Comparison of ENCODE assay signal across 23 cellular contexts in genomic region chr1:162916407-162916806, GRCh38. TPM values are rescaled to one million over a fixed set of nuclear protein-coding genes. Genes with fewer than 3 reads are reported as not detected.
A peak's percentile ranks its signal among the peaks of the same experiment; 100 is the strongest.
DNase-seq lines count a peak whose midpoint lies in the region; ATAC-seq and TF ChIP-seq lines count a peak whose summit lies in the region.
"Had no signal": no experiment of that assay in that cellular context is flagged by ENCODE, and none has a peak within 500 bp of the region (broad histone marks: within the 10 kb centered on the region; RNA-seq: fewer than 3 reads in every experiment).

No MANE protein-coding gene starts in this region.

- H3K14ac ChIP-seq in mesenchymal stem cell (ENCODE audit: low read length in 2 of 2), result no peak overlapping the region

- no peak overlapping the region for H2BK15ac ChIP-seq in mesenchymal stem cell (ENCODE audit: low read depth, poor library complexity, severe bottlenecking)

- H4K20me1 ChIP-seq in PC-3 (ENCODE audit: low read length), result no peaks in the 10 kb centered on the region

- DNase-seq in EH (ENCODE audit: low read depth) (peak; percentile 82), PC-3 (peak; percentile 38), dermis blood vessel endothelial cell (peak; percentile 32), mesenchymal stem cell (peak; percentile 31), sigmoid colon (no peak), erythroblast (lab: John Stamatoyannopoulos, UW) (no peak)
- no peak for DNase-seq in stimulated activated naive CD4-positive, alpha-beta T cell (lab: John Stamatoyannopoulos, UW)
- DNase-seq: activated CD4-positive, CD25-positive, alpha-beta regulatory T cell; activated CD8-positive, alpha-beta T cell treated with anti-CD3 and anti-CD28 coated beads, Interleukin-2, amount 10 ng/mL, durations not matched to agents 7 days and 5 days; activated naive CD4-positive, alpha-beta T cell treated with Interleukin-2 at 50 U/mL for 16 hours; activated T-cell treated with anti-CD3 and anti-CD28 coated beads, Interleukin-2, amount 50 U/mL, for 24 hours; aorta; CD8-positive, alpha-beta memory T cell; DND-41; NCI-H1436; NCI-H2171 had no signal

- H3K9me3 ChIP-seq in PC-3 (ENCODE audit: low read length) (peaks cover 4% of the 10 kb centered on the region; the same call in 1 of the 2 replicates), mesenchymal stem cell (ENCODE audit: control insufficient read depth, low read length) (peaks cover 24% of the 10 kb centered on the region), sigmoid colon (peaks cover 0 to 6% (median 0%) of the 10 kb centered on the region in 4 donors)
- H3K9me3 ChIP-seq: neutrophil, vagina had no signal

- H3K27ac ChIP-seq in PC-3 (ENCODE audit: low read length) (peak overlapping the region; percentile 5; the same call in 1 of the 2 replicates), mesenchymal stem cell (ENCODE audit: low read length, poor library complexity, severe bottlenecking) (no peak overlapping the region), sigmoid colon (no peak overlapping the region)
- H3K27ac ChIP-seq: neutrophil, suprapubic skin, vagina had no signal

- BruUV-seq in PC-3 (replicated peaks; lab: Mats Ljungman, UMichigan), result no TSS peak

- WGBS in mesenchymal stem cell, result no CpG with 5 or more reads among the region's 2 CpGs
- 56 to 69% methylated on average over 2 of the region's 2 CpGs for WGBS in sigmoid colon, 2 donors

- H2AK5ac ChIP-seq in mesenchymal stem cell (ENCODE audit: low read length, severe bottlenecking), result no peak overlapping the region

- no peaks in the 10 kb centered on the region for H3K79me1 ChIP-seq in mesenchymal stem cell (replicated peaks; ENCODE audit: low read length, poor library complexity, severe bottlenecking)

- H3K4ac ChIP-seq in mesenchymal stem cell (ENCODE audit: low read depth in 1 of 2, low read length in 2 of 2), result no peak overlapping the region

- no peak overlapping the region for H3K18ac ChIP-seq in mesenchymal stem cell (ENCODE audit: low read depth in 1 of 2, low read length in 2 of 2)

- CTCF ChIA-PET in PC-3 (lab: Charles Lee), result no interaction called here

- no peak overlapping the region for H3K23ac ChIP-seq in mesenchymal stem cell (ENCODE audit: low read length in 2 of 2)

- H3K9me2 ChIP-seq in PC-3 (replicated peaks; ENCODE audit: low read length), result no peaks in the 10 kb centered on the region

- intact Hi-C loops in PC-3 (cut with micrococcal nuclease) (no loop called here), sigmoid colon (cut with DNase I) (no loop called here)

- no peak overlapping the region for H2BK5ac ChIP-seq in mesenchymal stem cell (ENCODE audit: low read depth, low read length, poor library complexity, severe bottlenecking)

- no peak overlapping the region for H4K91ac ChIP-seq in mesenchymal stem cell (ENCODE audit: low read length)

- TF ChIP-seq CTCF in PC-3 (conservative IDR thresholded peaks at IDR 0.05; ENCODE audit: low read depth, low read length) (no peak), sigmoid colon (IDR thresholded peaks at IDR 0.05) (no peak)

- H3K4me1 ChIP-seq in PC-3 (ENCODE audit: insufficient read depth, low read length) (peaks cover 22% of the 10 kb centered on the region), mesenchymal stem cell (ENCODE audit: control insufficient read depth, insufficient read depth, low read depth, low read length) (no peaks in the 10 kb centered on the region), sigmoid colon (no peaks in the 10 kb centered on the region)
- H3K4me1 ChIP-seq: suprapubic skin, vagina had no signal

- H3K4me3 ChIP-seq in PC-3 (ENCODE audit: low read length) (no peak overlapping the region), mesenchymal stem cell (ENCODE audit: insufficient read depth in 1 of 2, low read depth in 1 of 2, low read length in 2 of 2) (no peak overlapping the region), sigmoid colon (no peak overlapping the region)
- H3K4me3 ChIP-seq: suprapubic skin, vagina had no signal

- no peaks in the 10 kb centered on the region for H3K79me2 ChIP-seq in PC-3 (ENCODE audit: low read length)

- no peak overlapping the region for H4K8ac ChIP-seq in mesenchymal stem cell (ENCODE audit: low read length)

- H3K4me2 ChIP-seq in PC-3 (ENCODE audit: low read length) (no peak overlapping the region), mesenchymal stem cell (ENCODE audit: low read length, poor library complexity, severe bottlenecking) (no peak overlapping the region)

- no peak for TF ChIP-seq EP300 in sigmoid colon (IDR thresholded peaks at IDR 0.05)

- H3K27me3 ChIP-seq in PC-3 (ENCODE audit: low read length) (no peaks in the 10 kb centered on the region), mesenchymal stem cell (ENCODE audit: control insufficient read depth in 1 of 2, insufficient read depth in 1 of 2, low read length in 2 of 2) (no peaks in the 10 kb centered on the region), sigmoid colon (no peaks in the 10 kb centered on the region)
- H3K27me3 ChIP-seq: suprapubic skin, vagina had no signal

- H3F3A ChIP-seq in PC-3 (ENCODE audit: low read length, unreplicated experiment), result no peaks in the 10 kb centered on the region

- H2BK120ac ChIP-seq in mesenchymal stem cell (ENCODE audit: low read depth, low read length), result no peak overlapping the region

- POLR2A ChIA-PET in PC-3 (lab: Charles Lee; ENCODE audit: unreplicated experiment), result no interaction called here

- H2AFZ ChIP-seq in PC-3 (ENCODE audit: low read length) (peak overlapping the region; percentile 10; the same call in 1 of the 2 replicates), mesenchymal stem cell (ENCODE audit: low read depth, low read length) (no peak overlapping the region)

- TF ChIP-seq POLR2A in sigmoid colon (IDR thresholded peaks at IDR 0.05), result no peak
- no peak for TF ChIP-seq POLR2A in erythroblast (IDR thresholded peaks at IDR 0.05; ENCODE audit: low read length)

- H3K9ac ChIP-seq in PC-3 (ENCODE audit: low read length) (no peak overlapping the region), mesenchymal stem cell (ENCODE audit: low read length) (peak overlapping the region; percentile 43)

- ATAC-seq in PC-3, result peak; percentile 37
- ATAC-seq in HG02981 (IDR thresholded peaks at IDR 0.05; ENCODE audit: unreplicated experiment), result no peak
- ATAC-seq: activated CD8-positive, alpha-beta T cell treated with anti-CD3 and anti-CD28 coated beads, Interleukin-2, amount 10 ng/mL, durations not matched to agents 7 days and 5 days had no signal

- H3K36me3 ChIP-seq in PC-3 (ENCODE audit: low read depth, low read length) (0 out of 2 replicates have a peak, but pooled peaks cover 4% of the 10 kb centered on the region), mesenchymal stem cell (ENCODE audit: control insufficient read depth in 1 of 2, insufficient read depth in 2 of 2, low read depth in 1 of 2, low read length in 2 of 2) (no peaks in the 10 kb centered on the region), sigmoid colon (no peaks in the 10 kb centered on the region)
- H3K36me3 ChIP-seq: neutrophil, suprapubic skin, vagina had no signal

- H2BK12ac ChIP-seq in mesenchymal stem cell (ENCODE audit: low read length in 2 of 2), result no peak overlapping the region

RNA-seq across cellular contexts. Expression of gene CCDC190, which starts 55.4 kb away (rescaled TPM):
- total RNA-seq in PC-3 (2014; rRNA removed), result 0.62 TPM in 1 of 2 replicates, not detected in the other
- 0.05 TPM in 1 of 2 replicates, not detected in the other for total RNA-seq in dermis blood vessel endothelial cell
- not detected for polyA plus RNA-seq in mesenchymal stem cell (2013, experiment 1 of 2)
- polyA plus RNA-seq in mesenchymal stem cell (2013, experiment 2 of 2), result not detected
- total RNA-seq in sigmoid colon, result not detected
- not detected for polyA plus RNA-seq in sigmoid colon
- total RNA-seq: activated CD8-positive, alpha-beta T cell treated with anti-CD3 and anti-CD28 coated beads, Interleukin-2, amount 10 ng/mL, durations not matched to agents 7 days and 5 days; CD8-positive, alpha-beta memory T cell; H1; liver; SK-MEL-5; suprapubic skin; vagina had no signal
- polyA plus RNA-seq: CD8-positive, alpha-beta memory T cell; H1; liver had no signal

Comparison
In these comparisons a context has a peak if more than half of its experiments do, and no peak if none do; other contexts are left out.
1. DNase-seq: peak in EH (single experiment), PC-3 (single experiment), dermis blood vessel endothelial cell (single experiment) and mesenchymal stem cell (single experiment); none in sigmoid colon (single experiment), stimulated activated naive CD4-positive, alpha-beta T cell (0 of 6) and erythroblast (0 of 2).